10 cellular contexts compared by ENCODE assay signal in genomic region chr15:34714476-34715121, GRCh38. TPM values are rescaled to one million over a fixed set of nuclear protein-coding genes. Genes with fewer than 3 reads are reported as not detected.
"Had no signal": no experiment of that assay in that cellular context is flagged by ENCODE, and none has a peak within 500 bp of the region (broad histone marks: within the 10 kb centered on the region; RNA-seq: fewer than 3 reads in every experiment).

No MANE protein-coding gene starts in this region.

- H3K27ac Mint-ChIP-seq: HFFc6 had no signal

- ATAC-seq: HCT116 had no signal

- H3K4me3 Mint-ChIP-seq: HFFc6 had no signal

- H3K27ac ChIP-seq: GM23248, HL-60 had no signal

- H3K36me3 ChIP-seq: HAP-1 had no signal

- H3K9ac ChIP-seq: GM23248 had no signal

- H3K9me3 ChIP-seq: HAP-1 had no signal

- H3K4me3 ChIP-seq: GM23248, HAP-1 had no signal

- H2AFZ ChIP-seq: GM23248 had no signal

- H3K9me3 Mint-ChIP-seq: HFFc6 had no signal

- DNase-seq: GM23248, GOT3, H7, HFFc6, IMR-90 had no signal

- H3K4me1 ChIP-seq: HAP-1 had no signal

RNA-seq across cellular contexts. Expression of gene GJD2, which starts 40.2 kb away (rescaled TPM):
- total RNA-seq: GM23248, H4, HFFc6, HT1080, IMR-90 had no signal
- polyA plus RNA-seq: GM23248, IMR-90 had no signal
